In genomic region chr6:149922642-149923326, GRCh38 we compare ENCODE assay signal across 1 cellular context.
TF ChIP-seq lines count a peak whose summit lies in the region.

TSS of gene RAET1G (minus strand) at chr6:149923121. CDS start at chr6:149923010, 111 bp downstream.

TF ChIP-seq in HEK293, 187 proteins besides CTCF, POLR2A, EP300 and RAD21 (continued from another document and continues in another):
- TF ChIP-seq PRDM4 (tag by site-specific recombination; IDR thresholded peaks at IDR 0.05) (no peak), ZNF792 (tag by site-specific recombination; IDR thresholded peaks at IDR 0.05) (no peak), ZNF350 (tag by site-specific recombination; IDR thresholded peaks at IDR 0.05) (peak; percentile 83), ZNF10 (tag by site-specific recombination; IDR thresholded peaks at IDR 0.05) (no peak), GLI2 (tag by site-specific recombination; IDR thresholded peaks at IDR 0.05; ENCODE audit: borderline replicate concordance, low read depth) (no peak), ATF2 (tag by site-specific recombination; IDR thresholded peaks at IDR 0.05; ENCODE audit: low read depth) (no peak), ZNF791 (tag by site-specific recombination; IDR thresholded peaks at IDR 0.05) (no peak), SP3 (tag by site-specific recombination; IDR thresholded peaks at IDR 0.05) (peak; percentile 48; the same call in 1 of the 2 replicates), ZNF654 (tag by site-specific recombination; IDR thresholded peaks at IDR 0.05; ENCODE audit: low read depth) (no peak), BCL11B (tag by site-specific recombination; IDR thresholded peaks at IDR 0.05; ENCODE audit: low read depth) (no peak), ZBTB26 (tag by site-specific recombination; optimal IDR thresholded peaks at IDR 0.05) (peak; percentile 24), ZNF416 (tag by site-specific recombination; IDR thresholded peaks at IDR 0.05) (no peak), ZNF701 (tag by site-specific recombination; IDR thresholded peaks at IDR 0.05) (no peak), ZFP69B (tag by site-specific recombination; IDR thresholded peaks at IDR 0.05) (no peak), SCRT2 (tag by site-specific recombination; IDR thresholded peaks at IDR 0.05) (no peak), HOXA7 (CRISPR knock-in tag; IDR thresholded peaks at IDR 0.05; ENCODE audit: borderline replicate concordance) (no peak), ZNF292 (tag by site-specific recombination; IDR thresholded peaks at IDR 0.05; ENCODE audit: borderline replicate concordance, low read depth) (no peak), ZNF146 (tag by site-specific recombination; IDR thresholded peaks at IDR 0.05) (no peak), ZNF544 (tag by site-specific recombination; IDR thresholded peaks at IDR 0.05) (no peak), TRIM28 (IDR thresholded peaks at IDR 0.05; ENCODE audit: borderline replicate concordance, low read length) (no peak), ZNF585B (tag by site-specific recombination; IDR thresholded peaks at IDR 0.05) (no peak), ZNF157 (tag by site-specific recombination; IDR thresholded peaks at IDR 0.05) (no peak), OSR2 (tag by site-specific recombination; IDR thresholded peaks at IDR 0.05) (no peak), ZFHX2 (tag by site-specific recombination; conservative IDR thresholded peaks at IDR 0.05) (peak; percentile 34; the same call in 1 of the 2 replicates), ZNF449 (tag by site-specific recombination; IDR thresholded peaks at IDR 0.05) (peak; percentile 39; the same call in 1 of the 2 replicates), ZSCAN18 (tag by site-specific recombination; IDR thresholded peaks at IDR 0.05) (no peak), MZF1 (tag by site-specific recombination; IDR thresholded peaks at IDR 0.05; ENCODE audit: borderline replicate concordance) (no peak), MEIS1 (CRISPR knock-in tag; IDR thresholded peaks at IDR 0.05; ENCODE audit: borderline replicate concordance) (no peak), ZNF248 (tag by site-specific recombination; IDR thresholded peaks at IDR 0.05) (no peak), ZSCAN16 (tag by site-specific recombination; IDR thresholded peaks at IDR 0.05) (no peak), PATZ1 (tag by site-specific recombination; IDR thresholded peaks at IDR 0.05) (no peak; the same call in 1 of the 2 replicates), ZNF560 (tag by site-specific recombination; IDR thresholded peaks at IDR 0.05; ENCODE audit: borderline replicate concordance) (no peak), SP7 (tag by site-specific recombination; IDR thresholded peaks at IDR 0.05) (no peak), ZNF776 (tag by site-specific recombination; IDR thresholded peaks at IDR 0.05; ENCODE audit: borderline replicate concordance) (no peak), PRDM10 (tag by site-specific recombination; IDR thresholded peaks at IDR 0.05) (peak; percentile 84), ZNF138 (tag by site-specific recombination; IDR thresholded peaks at IDR 0.05; ENCODE audit: borderline replicate concordance) (no peak), ZNF391 (tag by site-specific recombination; IDR thresholded peaks at IDR 0.05; ENCODE audit: borderline replicate concordance, low read depth) (no peak), ZNF280D (tag by site-specific recombination; IDR thresholded peaks at IDR 0.05) (no peak), ZNF670 (tag by site-specific recombination; IDR thresholded peaks at IDR 0.05; ENCODE audit: low read depth) (no peak), ZNF473 (tag by site-specific recombination; IDR thresholded peaks at IDR 0.05) (no peak), INSM2 (tag by site-specific recombination; IDR thresholded peaks at IDR 0.05) (no peak), TCF7L2 (IDR thresholded peaks at IDR 0.05; ENCODE audit: borderline replicate concordance, low read depth, low read length) (no peak), KLF7 (tag by site-specific recombination; IDR thresholded peaks at IDR 0.05; ENCODE audit: borderline replicate concordance) (no peak), ZNF600 (tag by site-specific recombination; IDR thresholded peaks at IDR 0.05) (no peak)
